Comparison of ENCODE assay signal across 14 cellular contexts in genomic region chr3:4531478-4532025, GRCh38. TPM values are rescaled to one million over a fixed set of nuclear protein-coding genes. Genes with fewer than 3 reads are reported as not detected.
DNase-seq lines count a peak whose midpoint lies in the region; ATAC-seq, FAIRE-seq and TF ChIP-seq lines count a peak whose summit lies in the region.
"Had no signal": no experiment of that assay in that cellular context is flagged by ENCODE, and none has a peak within 500 bp of the region (broad histone marks: within the 10 kb centered on the region; RNA-seq: fewer than 3 reads in every experiment).

No MANE protein-coding gene starts in this region.

- H3K27ac Mint-ChIP-seq in naive thymus-derived CD8-positive, alpha-beta T cell: no peak overlapping the region
- H3K27ac Mint-ChIP-seq: dendritic cell treated with granulocyte-macrophage colony-stimulating factor and Interleukin-4, amounts not matched to agents 40 ng/mL and 50 ng/mL, for 4 days had no signal

- no peak overlapping the region for H3K4me3 Mint-ChIP-seq in naive thymus-derived CD8-positive, alpha-beta T cell
- H3K4me3 Mint-ChIP-seq: dendritic cell treated with granulocyte-macrophage colony-stimulating factor and Interleukin-4, amounts not matched to agents 40 ng/mL and 50 ng/mL, for 4 days had no signal

- H3K36me3 ChIP-seq in bronchial epithelial cell (ENCODE audit: control insufficient read depth, insufficient read depth, low read length) (no peaks in the 10 kb centered on the region), mucosa of descending colon (ENCODE audit: low read depth) (no peaks in the 10 kb centered on the region), ascending aorta (no peaks in the 10 kb centered on the region)

- DNase-seq in CMK (ENCODE audit: low read depth) (peak; percentile 41), NCI-H226 (peak; percentile 90), bronchial epithelial cell (ENCODE audit: low read depth) (peak; percentile 54), mucosa of descending colon (no peak), SW 1271 (lab: John Stamatoyannopoulos, UW) (no peak), ascending aorta (ENCODE audit: low spot score in 2 of 2) (no peak), NCI-H2029 (lab: John Stamatoyannopoulos, UW) (no peak)
- no peak for DNase-seq in naive thymus-derived CD8-positive, alpha-beta T cell
- DNase-seq: activated T-cell treated with anti-CD3 and anti-CD28 coated beads for 4 hours; DND-41; NK-92 treated with Interleukin-12 subunit alpha and Interleukin-12 subunit beta, amount 100 ng/mL, for 24 hours; stimulated activated CD4-positive, alpha-beta T cell treated with anti-CD3 and anti-CD28 coated beads, Interleukin-4, amount 100 ng/mL, for 1 hour had no signal

- H3K4me3 ChIP-seq in bronchial epithelial cell (ENCODE audit: low read depth, low read length) (no peak overlapping the region), mucosa of descending colon (no peak overlapping the region), ascending aorta (no peak overlapping the region)

- no peaks in the 10 kb centered on the region for H3K27me3 Mint-ChIP-seq in naive thymus-derived CD8-positive, alpha-beta T cell

- peak; percentile 9 for ATAC-seq in mucosa of descending colon
- ATAC-seq in naive thymus-derived CD8-positive, alpha-beta T cell: no peak

- no peak overlapping the region for H3K27ac ChIP-seq in ascending aorta

- H3K4me1 Mint-ChIP-seq in naive thymus-derived CD8-positive, alpha-beta T cell: peaks cover 15 to 54% (median 42%) of the 10 kb centered on the region in 4 donors

- H3K9me3 ChIP-seq in mucosa of descending colon (no peaks in the 10 kb centered on the region), ascending aorta (no peaks in the 10 kb centered on the region)

- no peak for TF ChIP-seq CTCF in bronchial epithelial cell (IDR thresholded peaks at IDR 0.05; ENCODE audit: insufficient read depth, low read length, severe bottlenecking)
- TF ChIP-seq CTCF in mucosa of descending colon (IDR thresholded peaks at IDR 0.05): no peak
- TF ChIP-seq CTCF in ascending aorta (IDR thresholded peaks at IDR 0.05): no peak

- POLR2A ChIA-PET in naive thymus-derived CD8-positive, alpha-beta T cell (lab: Charles Lee): no interaction called here

- H3K27me3 ChIP-seq in bronchial epithelial cell (ENCODE audit: control insufficient read depth, insufficient read depth, low read length) (peaks cover 2% of the 10 kb centered on the region), ascending aorta (no peaks in the 10 kb centered on the region)

- intact Hi-C loops in mucosa of descending colon (cut with DNase I, micrococcal nuclease): no loop called here
- intact Hi-C loops in ascending aorta (cut with DNase I): no loop called here

- FAIRE-seq in bronchial epithelial cell (lab: Jason Lieb, UNC): no peak
- FAIRE-seq: GM19239 had no signal

- H3K36me3 Mint-ChIP-seq in naive thymus-derived CD8-positive, alpha-beta T cell: peaks cover 3 to 10% (median 5%) of the 10 kb centered on the region in 3 donors

- H3K4me1 ChIP-seq in mucosa of descending colon (ENCODE audit: low read depth) (no peaks in the 10 kb centered on the region), ascending aorta (peaks cover 12 to 40% of the 10 kb centered on the region in 2 donors)

- peaks cover 0 to 1% (median 0%) of the 10 kb centered on the region in 9 donors for H3K9me3 Mint-ChIP-seq in naive thymus-derived CD8-positive, alpha-beta T cell
- H3K9me3 Mint-ChIP-seq: dendritic cell treated with granulocyte-macrophage colony-stimulating factor and Interleukin-4, amounts not matched to agents 40 ng/mL and 50 ng/mL, for 4 days had no signal

RNA-seq across cellular contexts. Expression of gene ITPR1, which starts 38.4 kb away (rescaled TPM):
- 16.3 and 18.1 TPM in 2 replicates for total RNA-seq in bronchial epithelial cell
- 10 to 100 TPM; 10.7 to 80.2 (median 20.7) TPM for total RNA-seq in mucosa of descending colon
- total RNA-seq in naive thymus-derived CD8-positive, alpha-beta T cell: 10 to 100 TPM; 78.7 to 80.4 TPM
- 10 to 100 TPM in 1 of 3 donors, 1 to 10 TPM in 2; 8.3 to 10.6 (median 9.7) TPM for polyA plus RNA-seq in naive thymus-derived CD8-positive, alpha-beta T cell
- total RNA-seq in ascending aorta: 121 TPM

Comparison
In these comparisons a context has a peak if more than half of its experiments do, and no peak if none do; other contexts are left out.
1. DNase-seq: peak in CMK (single experiment), NCI-H226 (single experiment) and bronchial epithelial cell (single experiment); none in mucosa of descending colon (0 of 3), SW 1271 (0 of 2), naive thymus-derived CD8-positive, alpha-beta T cell (0 of 10), ascending aorta (0 of 2) and NCI-H2029 (single experiment).